In the genomic region with DNA sequence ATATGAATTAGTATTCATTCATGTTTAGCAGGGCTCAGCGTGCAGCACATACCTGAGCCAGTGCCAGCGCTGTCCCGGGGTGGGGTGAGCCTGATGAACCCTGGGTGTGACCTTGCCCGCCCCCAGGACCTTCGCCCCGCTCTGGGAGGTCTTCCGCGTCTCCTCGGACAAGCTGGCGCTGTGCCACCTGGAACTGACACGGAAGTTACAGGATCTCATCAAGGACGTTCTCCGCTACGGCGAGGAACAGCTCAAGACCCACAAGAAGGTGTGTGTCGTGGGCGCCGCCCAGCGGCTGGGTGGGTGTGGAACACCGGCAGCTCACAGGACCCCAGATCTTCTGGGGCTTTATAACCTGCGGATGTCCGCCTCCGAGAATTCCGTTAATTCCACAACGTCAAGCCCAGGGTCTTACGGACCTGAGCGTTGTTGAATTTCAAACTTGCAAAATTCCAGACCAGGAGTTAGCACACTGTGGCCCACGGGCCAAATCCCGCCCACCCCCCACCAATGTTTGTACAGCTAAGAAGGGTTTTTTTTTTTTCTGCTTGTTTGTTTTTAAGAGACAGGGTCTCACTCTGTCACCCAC, we compare ENCODE assay signal across 9 cellular contexts. TPM values are rescaled to one million over a fixed set of nuclear protein-coding genes. Genes with fewer than 3 reads are reported as not detected.
DNase-seq lines count a peak whose midpoint lies in the region; ATAC-seq and TF ChIP-seq lines count a peak whose summit lies in the region.
"Had no signal": no experiment of that assay in that cellular context is flagged by ENCODE, and none has a peak within 500 bp of the region (broad histone marks: within the 10 kb centered on the region; RNA-seq: fewer than 3 reads in every experiment).

No MANE protein-coding gene starts in this region.

- H3K27ac Mint-ChIP-seq in activated CD8-positive, alpha-beta T cell treated with anti-CD3 and anti-CD28 coated beads, Interleukin-2, amount 10 ng/mL, durations not matched to agents 7 days and 5 days = no peak overlapping the region

- H3K4me1 ChIP-seq in osteoblast (ENCODE audit: insufficient read depth, low read length) = peaks cover 6% of the 10 kb centered on the region

- DNase-seq in A172 (ENCODE audit: low spot score) = peak; percentile 81
- DNase-seq in GM12864 (ENCODE audit: low read depth) = no peak
- DNase-seq in NCI-H2171 treated with DMSO at 0.1 percent for 48 hours (lab: John Stamatoyannopoulos, UW) = peak; percentile 81
- peak; percentile 51 for DNase-seq in activated CD8-positive, alpha-beta T cell treated with anti-CD3 and anti-CD28 coated beads, Interleukin-2, amount 10 ng/mL, durations not matched to agents 7 days and 5 days
- peak; percentile 78 to 93 (median 86) for DNase-seq in head of caudate nucleus
- DNase-seq in osteoblast (ENCODE audit: insufficient read length, low spot score, missing footprints) = peak; percentile 88

- H4K20me1 ChIP-seq in osteoblast (ENCODE audit: insufficient read depth, low read length) = no peaks in the 10 kb centered on the region

- H3K4me3 ChIP-seq in GM12864 (ENCODE audit: low read depth, low read length) = no peak overlapping the region
- peak overlapping the region; percentile 51 for H3K4me3 ChIP-seq in osteoblast (ENCODE audit: insufficient read depth, low read length)

- H3K4me2 ChIP-seq in osteoblast (ENCODE audit: insufficient read depth, low read length) = peak overlapping the region; percentile 72

- no peak overlapping the region for H3K4me3 Mint-ChIP-seq in activated CD8-positive, alpha-beta T cell treated with anti-CD3 and anti-CD28 coated beads, Interleukin-2, amount 10 ng/mL, durations not matched to agents 7 days and 5 days

- peaks cover 54% of the 10 kb centered on the region for H3K36me3 Mint-ChIP-seq in activated CD8-positive, alpha-beta T cell treated with anti-CD3 and anti-CD28 coated beads, Interleukin-2, amount 10 ng/mL, durations not matched to agents 7 days and 5 days (ENCODE audit: low read depth)

- CTCF ChIA-PET in activated CD8-positive, alpha-beta T cell treated with anti-CD3 and anti-CD28 coated beads, Interleukin-2, amount 10 ng/mL, durations not matched to agents 7 days and 5 days (lab: Charles Lee) = interaction anchor here (0.9 to 2.6 kb wide), 13 partner anchors 9 to 271 kb away, joined by 3 to 20 read pairs (median 4); a partner anchor contains a TSS

- POLR2A ChIA-PET in activated CD8-positive, alpha-beta T cell treated with anti-CD3 and anti-CD28 coated beads, Interleukin-2, amount 10 ng/mL, durations not matched to agents 7 days and 5 days (lab: Charles Lee) = interaction anchor here (0.6 kb wide), 1 partner anchor 104 kb away, joined by 3 read pairs; no protein-coding TSS in a partner anchor

- peak overlapping the region; percentile 86 for H2AFZ ChIP-seq in osteoblast (ENCODE audit: low read length)

- no peaks in the 10 kb centered on the region for H3K27me3 ChIP-seq in osteoblast (ENCODE audit: insufficient read depth, low read length)

- ATAC-seq in activated CD8-positive, alpha-beta T cell treated with anti-CD3 and anti-CD28 coated beads, Interleukin-2, amount 10 ng/mL, durations not matched to agents 7 days and 5 days = no peak
- ATAC-seq in GM21528 (IDR thresholded peaks at IDR 0.05; ENCODE audit: low FRiP score, unreplicated experiment) = no peak
- no peak for ATAC-seq in GM19328 (IDR thresholded peaks at IDR 0.05; ENCODE audit: unreplicated experiment)

- H3K79me2 ChIP-seq in osteoblast (ENCODE audit: insufficient read depth, low read length) = no peaks in the 10 kb centered on the region

- intact Hi-C loops in head of caudate nucleus (cut with DNase I) = loop anchor here (5.0 kb wide), 1 partner anchor 64 kb away; no protein-coding TSS in a partner anchor

- no peak overlapping the region for H3K27ac ChIP-seq in osteoblast (ENCODE audit: low read depth, low read length)
- H3K27ac ChIP-seq: epithelial cell of prostate had no signal

- no peaks in the 10 kb centered on the region for H3K36me3 ChIP-seq in osteoblast (ENCODE audit: insufficient read depth, low read length)

- H3K27me3 Mint-ChIP-seq in activated CD8-positive, alpha-beta T cell treated with anti-CD3 and anti-CD28 coated beads, Interleukin-2, amount 10 ng/mL, durations not matched to agents 7 days and 5 days (ENCODE audit: low read depth) = no peaks in the 10 kb centered on the region

- H3K4me1 Mint-ChIP-seq in activated CD8-positive, alpha-beta T cell treated with anti-CD3 and anti-CD28 coated beads, Interleukin-2, amount 10 ng/mL, durations not matched to agents 7 days and 5 days (ENCODE audit: low read depth) = peaks cover 9% of the 10 kb centered on the region

- H3K9me3 ChIP-seq in osteoblast (ENCODE audit: low read depth, low read length) = no peaks in the 10 kb centered on the region

- H3K9me3 Mint-ChIP-seq in activated CD8-positive, alpha-beta T cell treated with anti-CD3 and anti-CD28 coated beads, Interleukin-2, amount 10 ng/mL, durations not matched to agents 7 days and 5 days (ENCODE audit: insufficient read depth) = no peaks in the 10 kb centered on the region

- peak; percentile 97 for TF ChIP-seq CTCF in GM12864 (IDR thresholded peaks at IDR 0.05; ENCODE audit: low read depth, low read length, missing control alignments)
- peak; percentile 84 for TF ChIP-seq CTCF in osteoblast (IDR thresholded peaks at IDR 0.05; ENCODE audit: extremely low read depth, low read depth, low read length)

RNA-seq across cellular contexts. Expression of a gene that starts 15.4 kb away (rescaled TPM):
- total RNA-seq in A172 (2014; rRNA removed; shearing (Covaris generic)) = 0.67 and 2.1 TPM in 2 replicates
- total RNA-seq in activated CD8-positive, alpha-beta T cell treated with anti-CD3 and anti-CD28 coated beads, Interleukin-2, amount 10 ng/mL, durations not matched to agents 7 days and 5 days = 10 to 100 TPM; 55.0 to 58.1 TPM
- 0.72 TPM in 1 of 2 replicates, not detected in the other for total RNA-seq in osteoblast

RNA-seq across cellular contexts. Expression of a gene that starts 28.3 kb away (rescaled TPM):
- total RNA-seq in A172 (2014; rRNA removed; shearing (Covaris generic)) = not detected in 2 replicates
- total RNA-seq in activated CD8-positive, alpha-beta T cell treated with anti-CD3 and anti-CD28 coated beads, Interleukin-2, amount 10 ng/mL, durations not matched to agents 7 days and 5 days = under 1 TPM in 1 of 2 experiments, not detected in 1; 0.13 TPM
- not detected in 2 replicates for total RNA-seq in osteoblast

RNA-seq across cellular contexts. Expression of a gene that starts 47.4 kb away (rescaled TPM):
- 14.2 and 27.8 TPM in 2 replicates for total RNA-seq in A172 (2014; rRNA removed; shearing (Covaris generic))
- 10 to 100 TPM; 79.0 to 83.8 TPM for total RNA-seq in activated CD8-positive, alpha-beta T cell treated with anti-CD3 and anti-CD28 coated beads, Interleukin-2, amount 10 ng/mL, durations not matched to agents 7 days and 5 days
- total RNA-seq in osteoblast = 15.2 and 16.5 TPM in 2 replicates

RNA-seq across cellular contexts. Expression of a gene that starts 54.7 kb away (rescaled TPM):
- not detected in 2 replicates for total RNA-seq in A172 (2014; rRNA removed; shearing (Covaris generic))
- total RNA-seq in activated CD8-positive, alpha-beta T cell treated with anti-CD3 and anti-CD28 coated beads, Interleukin-2, amount 10 ng/mL, durations not matched to agents 7 days and 5 days = 1 to 10 TPM; 5.0 to 6.4 TPM
- not detected in 2 replicates for total RNA-seq in osteoblast

Comparison
In these comparisons a context has a peak if more than half of its experiments do, and no peak if none do; other contexts are left out.
1. RNA of a gene that starts 15.4 kb away (total RNA-seq): 55.0 to 58.1 TPM in activated CD8-positive, alpha-beta T cell treated with anti-CD3 and anti-CD28 coated beads, Interleukin-2, amount 10 ng/mL, durations not matched to agents 7 days and 5 days; 0.67 to 2.1 TPM in A172 and 0.72 TPM in osteoblast; every median in the first group is over 10 times any median in the second.